ENCODE assay signal across 9 cellular contexts in the genomic region with DNA sequence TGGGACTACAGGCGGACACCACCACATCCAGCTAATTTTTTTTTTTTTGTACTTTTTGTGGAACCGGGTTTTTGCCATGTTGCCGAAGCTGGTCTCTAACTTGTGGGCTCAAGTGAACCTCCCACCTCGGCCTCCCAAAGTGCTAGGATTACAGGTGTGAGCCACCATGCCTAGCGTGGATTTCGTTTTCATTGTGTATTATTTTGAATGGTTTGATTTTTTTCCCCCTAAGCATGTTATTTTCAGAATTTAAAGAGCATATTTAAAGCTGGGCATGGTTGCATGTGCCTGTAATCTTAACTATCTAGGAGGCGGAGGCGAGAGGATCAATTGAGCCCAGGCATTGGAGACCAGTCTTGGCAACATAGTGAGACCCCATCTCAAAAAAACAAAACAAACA. TPM values are rescaled to one million over a fixed set of nuclear protein-coding genes. Genes with fewer than 3 reads are reported as not detected.
"Had no signal": no experiment of that assay in that cellular context is flagged by ENCODE, and none has a peak within 500 bp of the region (broad histone marks: within the 10 kb centered on the region; RNA-seq: fewer than 3 reads in every experiment).

No MANE protein-coding gene starts in this region.

- ATAC-seq: GM23338 had no signal

- H3K4me3 Mint-ChIP-seq: GM23338, H9 had no signal

- H3K4me3 ChIP-seq: GM23338 had no signal

- H3K4me2 ChIP-seq: GM23338, KMS-11 had no signal

- DNase-seq: H9, HCEC 1CT, IMR-90, KBM-7 had no signal

- H3K27ac ChIP-seq: KMS-11 had no signal

- H2AFZ ChIP-seq: GM23338 had no signal

- H3K9me3 Mint-ChIP-seq: GM23338, H9 had no signal

- FAIRE-seq: H1, H54 had no signal

- H3K27ac Mint-ChIP-seq: GM23338, H9 had no signal

- H3K9ac ChIP-seq: KMS-11 had no signal

RNA-seq across cellular contexts. Expression of a gene that starts 13.1 kb away (rescaled TPM):
- polyA plus RNA-seq: IMR-90 had no signal

RNA-seq across cellular contexts. Expression of a gene that starts 53.1 kb away (rescaled TPM):
- total RNA-seq: HT-29, IMR-90 had no signal
- polyA plus RNA-seq: IMR-90 had no signal
